In the genomic region with DNA sequence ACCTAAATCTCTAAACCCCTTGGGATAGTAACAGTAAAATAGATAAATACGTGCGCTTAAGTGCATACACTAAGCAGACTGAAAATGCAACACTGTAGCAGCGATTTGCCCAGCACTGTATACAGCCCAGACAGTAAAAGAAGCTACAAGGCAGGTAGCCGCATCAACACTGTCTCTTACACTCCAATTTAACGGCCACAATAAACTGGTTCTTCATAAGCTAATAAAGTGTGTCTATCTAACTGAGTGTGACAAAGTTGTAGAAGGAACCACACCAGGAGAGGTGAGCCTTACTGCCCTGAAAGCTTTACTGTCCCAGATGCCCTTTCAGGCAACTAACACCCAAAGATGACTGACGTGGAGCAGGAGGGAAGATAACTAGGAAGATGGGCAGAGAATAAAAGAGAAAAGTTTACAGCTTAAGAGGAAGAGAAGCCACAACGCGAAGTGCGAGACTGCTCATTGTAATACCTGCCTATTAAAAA, we compare ENCODE assay signal across 1 cellular context.
TF ChIP-seq lines count a peak whose summit lies in the region.

No MANE protein-coding gene starts in this region.

TF ChIP-seq in H1, 55 proteins besides CTCF, POLR2A, EP300 and RAD21:
- TF ChIP-seq JUND (IDR thresholded peaks at IDR 0.05; ENCODE audit: low read length) (no peak), JUN (IDR thresholded peaks at IDR 0.05; ENCODE audit: low read depth, low read length) (no peak), KDM4A (IDR thresholded peaks at IDR 0.05; ENCODE audit: low read depth, low read length, severe bottlenecking) (no peak), SP4 (IDR thresholded peaks at IDR 0.05; ENCODE audit: low read length) (no peak), SP1 (IDR thresholded peaks at IDR 0.05; ENCODE audit: low read depth, low read length) (no peak), KDM1A (IDR thresholded peaks at IDR 0.05; ENCODE audit: borderline replicate concordance, low read length) (no peak), CTBP2 (IDR thresholded peaks at IDR 0.05; ENCODE audit: borderline replicate concordance, insufficient read depth, insufficient read length, low read length) (no peak), TCF12 (IDR thresholded peaks at IDR 0.05; ENCODE audit: low read depth, low read length) (no peak), SP2 (IDR thresholded peaks at IDR 0.05; ENCODE audit: low read length) (no peak), SAP30 (IDR thresholded peaks at IDR 0.05; ENCODE audit: insufficient read depth, insufficient replicate concordance, low read length) (no peak), CHD2 (IDR thresholded peaks at IDR 0.05; ENCODE audit: low read length) (no peak), CHD1 (IDR thresholded peaks at IDR 0.05; ENCODE audit: low read depth, low read length) (no peak), CBX8 (IDR thresholded peaks at IDR 0.05; ENCODE audit: borderline replicate concordance, low read depth, low read length) (no peak)
- TF ChIP-seq, protein P1, sequence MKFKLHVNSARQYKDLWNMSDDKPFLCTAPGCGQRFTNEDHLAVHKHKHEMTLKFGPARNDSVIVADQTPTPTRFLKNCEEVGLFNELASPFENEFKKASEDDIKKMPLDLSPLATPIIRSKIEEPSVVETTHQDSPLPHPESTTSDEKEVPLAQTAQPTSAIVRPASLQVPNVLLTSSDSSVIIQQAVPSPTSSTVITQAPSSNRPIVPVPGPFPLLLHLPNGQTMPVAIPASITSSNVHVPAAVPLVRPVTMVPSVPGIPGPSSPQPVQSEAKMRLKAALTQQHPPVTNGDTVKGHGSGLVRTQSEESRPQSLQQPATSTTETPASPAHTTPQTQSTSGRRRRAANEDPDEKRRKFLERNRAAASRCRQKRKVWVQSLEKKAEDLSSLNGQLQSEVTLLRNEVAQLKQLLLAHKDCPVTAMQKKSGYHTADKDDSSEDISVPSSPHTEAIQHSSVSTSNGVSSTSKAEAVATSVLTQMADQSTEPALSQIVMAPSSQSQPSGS (IDR thresholded peaks at IDR 0.05; ENCODE audit: low read length) = no peak
- TF ChIP-seq, protein P2, sequence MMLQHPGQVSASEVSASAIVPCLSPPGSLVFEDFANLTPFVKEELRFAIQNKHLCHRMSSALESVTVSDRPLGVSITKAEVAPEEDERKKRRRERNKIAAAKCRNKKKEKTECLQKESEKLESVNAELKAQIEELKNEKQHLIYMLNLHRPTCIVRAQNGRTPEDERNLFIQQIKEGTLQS (IDR thresholded peaks at IDR 0.05; ENCODE audit: insufficient read depth, low read depth, low read length) = no peak
- TF ChIP-seq, protein P3, sequence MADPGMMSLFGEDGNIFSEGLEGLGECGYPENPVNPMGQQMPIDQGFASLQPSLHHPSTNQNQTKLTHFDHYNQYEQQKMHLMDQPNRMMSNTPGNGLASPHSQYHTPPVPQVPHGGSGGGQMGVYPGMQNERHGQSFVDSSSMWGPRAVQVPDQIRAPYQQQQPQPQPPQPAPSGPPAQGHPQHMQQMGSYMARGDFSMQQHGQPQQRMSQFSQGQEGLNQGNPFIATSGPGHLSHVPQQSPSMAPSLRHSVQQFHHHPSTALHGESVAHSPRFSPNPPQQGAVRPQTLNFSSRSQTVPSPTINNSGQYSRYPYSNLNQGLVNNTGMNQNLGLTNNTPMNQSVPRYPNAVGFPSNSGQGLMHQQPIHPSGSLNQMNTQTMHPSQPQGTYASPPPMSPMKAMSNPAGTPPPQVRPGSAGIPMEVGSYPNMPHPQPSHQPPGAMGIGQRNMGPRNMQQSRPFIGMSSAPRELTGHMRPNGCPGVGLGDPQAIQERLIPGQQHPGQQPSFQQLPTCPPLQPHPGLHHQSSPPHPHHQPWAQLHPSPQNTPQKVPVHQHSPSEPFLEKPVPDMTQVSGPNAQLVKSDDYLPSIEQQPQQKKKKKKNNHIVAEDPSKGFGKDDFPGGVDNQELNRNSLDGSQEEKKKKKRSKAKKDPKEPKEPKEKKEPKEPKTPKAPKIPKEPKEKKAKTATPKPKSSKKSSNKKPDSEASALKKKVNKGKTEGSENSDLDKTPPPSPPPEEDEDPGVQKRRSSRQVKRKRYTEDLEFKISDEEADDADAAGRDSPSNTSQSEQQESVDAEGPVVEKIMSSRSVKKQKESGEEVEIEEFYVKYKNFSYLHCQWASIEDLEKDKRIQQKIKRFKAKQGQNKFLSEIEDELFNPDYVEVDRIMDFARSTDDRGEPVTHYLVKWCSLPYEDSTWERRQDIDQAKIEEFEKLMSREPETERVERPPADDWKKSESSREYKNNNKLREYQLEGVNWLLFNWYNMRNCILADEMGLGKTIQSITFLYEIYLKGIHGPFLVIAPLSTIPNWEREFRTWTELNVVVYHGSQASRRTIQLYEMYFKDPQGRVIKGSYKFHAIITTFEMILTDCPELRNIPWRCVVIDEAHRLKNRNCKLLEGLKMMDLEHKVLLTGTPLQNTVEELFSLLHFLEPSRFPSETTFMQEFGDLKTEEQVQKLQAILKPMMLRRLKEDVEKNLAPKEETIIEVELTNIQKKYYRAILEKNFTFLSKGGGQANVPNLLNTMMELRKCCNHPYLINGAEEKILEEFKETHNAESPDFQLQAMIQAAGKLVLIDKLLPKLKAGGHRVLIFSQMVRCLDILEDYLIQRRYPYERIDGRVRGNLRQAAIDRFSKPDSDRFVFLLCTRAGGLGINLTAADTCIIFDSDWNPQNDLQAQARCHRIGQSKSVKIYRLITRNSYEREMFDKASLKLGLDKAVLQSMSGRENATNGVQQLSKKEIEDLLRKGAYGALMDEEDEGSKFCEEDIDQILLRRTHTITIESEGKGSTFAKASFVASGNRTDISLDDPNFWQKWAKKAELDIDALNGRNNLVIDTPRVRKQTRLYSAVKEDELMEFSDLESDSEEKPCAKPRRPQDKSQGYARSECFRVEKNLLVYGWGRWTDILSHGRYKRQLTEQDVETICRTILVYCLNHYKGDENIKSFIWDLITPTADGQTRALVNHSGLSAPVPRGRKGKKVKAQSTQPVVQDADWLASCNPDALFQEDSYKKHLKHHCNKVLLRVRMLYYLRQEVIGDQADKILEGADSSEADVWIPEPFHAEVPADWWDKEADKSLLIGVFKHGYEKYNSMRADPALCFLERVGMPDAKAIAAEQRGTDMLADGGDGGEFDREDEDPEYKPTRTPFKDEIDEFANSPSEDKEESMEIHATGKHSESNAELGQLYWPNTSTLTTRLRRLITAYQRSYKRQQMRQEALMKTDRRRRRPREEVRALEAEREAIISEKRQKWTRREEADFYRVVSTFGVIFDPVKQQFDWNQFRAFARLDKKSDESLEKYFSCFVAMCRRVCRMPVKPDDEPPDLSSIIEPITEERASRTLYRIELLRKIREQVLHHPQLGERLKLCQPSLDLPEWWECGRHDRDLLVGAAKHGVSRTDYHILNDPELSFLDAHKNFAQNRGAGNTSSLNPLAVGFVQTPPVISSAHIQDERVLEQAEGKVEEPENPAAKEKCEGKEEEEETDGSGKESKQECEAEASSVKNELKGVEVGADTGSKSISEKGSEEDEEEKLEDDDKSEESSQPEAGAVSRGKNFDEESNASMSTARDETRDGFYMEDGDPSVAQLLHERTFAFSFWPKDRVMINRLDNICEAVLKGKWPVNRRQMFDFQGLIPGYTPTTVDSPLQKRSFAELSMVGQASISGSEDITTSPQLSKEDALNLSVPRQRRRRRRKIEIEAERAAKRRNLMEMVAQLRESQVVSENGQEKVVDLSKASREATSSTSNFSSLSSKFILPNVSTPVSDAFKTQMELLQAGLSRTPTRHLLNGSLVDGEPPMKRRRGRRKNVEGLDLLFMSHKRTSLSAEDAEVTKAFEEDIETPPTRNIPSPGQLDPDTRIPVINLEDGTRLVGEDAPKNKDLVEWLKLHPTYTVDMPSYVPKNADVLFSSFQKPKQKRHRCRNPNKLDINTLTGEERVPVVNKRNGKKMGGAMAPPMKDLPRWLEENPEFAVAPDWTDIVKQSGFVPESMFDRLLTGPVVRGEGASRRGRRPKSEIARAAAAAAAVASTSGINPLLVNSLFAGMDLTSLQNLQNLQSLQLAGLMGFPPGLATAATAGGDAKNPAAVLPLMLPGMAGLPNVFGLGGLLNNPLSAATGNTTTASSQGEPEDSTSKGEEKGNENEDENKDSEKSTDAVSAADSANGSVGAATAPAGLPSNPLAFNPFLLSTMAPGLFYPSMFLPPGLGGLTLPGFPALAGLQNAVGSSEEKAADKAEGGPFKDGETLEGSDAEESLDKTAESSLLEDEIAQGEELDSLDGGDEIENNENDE (IDR thresholded peaks at IDR 0.05; ENCODE audit: insufficient replicate concordance, low read length) = no peak
